ENCODE assay signal across 1 cellular context in the genomic region with DNA sequence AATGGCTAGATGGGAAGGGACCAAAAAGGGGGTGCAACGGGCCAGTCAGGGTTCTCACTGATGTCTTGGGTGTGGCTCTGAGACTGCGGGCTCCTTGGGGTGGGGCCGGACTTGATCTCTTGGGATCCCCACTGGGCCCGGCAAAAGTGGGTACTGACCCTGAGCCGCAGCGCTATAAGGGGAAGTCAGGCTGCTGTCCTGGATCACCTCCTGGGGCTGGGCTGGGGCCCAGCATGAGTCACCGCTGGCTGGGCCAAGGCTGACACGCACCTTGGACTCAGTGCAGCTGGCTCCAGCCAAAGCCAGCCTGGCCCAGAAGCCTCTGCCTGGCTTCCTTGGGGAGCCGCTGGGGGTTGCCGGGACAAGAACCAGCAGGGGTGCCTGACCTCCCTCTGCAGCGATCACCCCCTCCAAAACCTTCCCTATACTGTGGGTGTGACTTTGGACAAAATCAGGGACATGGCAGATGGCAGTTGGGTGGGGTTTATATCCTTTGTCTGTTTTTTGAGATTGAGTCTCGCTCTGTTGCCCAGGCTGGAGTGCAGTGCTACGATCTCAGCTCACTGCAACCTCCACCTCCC.
TF ChIP-seq lines count a peak whose summit lies in the region.

No MANE protein-coding gene starts in this region.

TF ChIP-seq in HepG2, 621 proteins besides CTCF, POLR2A, EP300 and RAD21 (continued from another document and continues in another):
- TF ChIP-seq, protein P1, sequence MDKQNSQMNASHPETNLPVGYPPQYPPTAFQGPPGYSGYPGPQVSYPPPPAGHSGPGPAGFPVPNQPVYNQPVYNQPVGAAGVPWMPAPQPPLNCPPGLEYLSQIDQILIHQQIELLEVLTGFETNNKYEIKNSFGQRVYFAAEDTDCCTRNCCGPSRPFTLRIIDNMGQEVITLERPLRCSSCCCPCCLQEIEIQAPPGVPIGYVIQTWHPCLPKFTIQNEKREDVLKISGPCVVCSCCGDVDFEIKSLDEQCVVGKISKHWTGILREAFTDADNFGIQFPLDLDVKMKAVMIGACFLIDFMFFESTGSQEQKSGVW (CRISPR knock-in tag; IDR thresholded peaks at IDR 0.05; ENCODE audit: borderline replicate concordance), result no peak
- no peak for TF ChIP-seq ZNF670 (CRISPR knock-in tag; IDR thresholded peaks at IDR 0.05; ENCODE audit: borderline replicate concordance)
- TF ChIP-seq ZNF569 (CRISPR knock-in tag; IDR thresholded peaks at IDR 0.05; ENCODE audit: borderline replicate concordance), result no peak; the same call in 1 of the 2 replicates
- no peak for TF ChIP-seq MEF2D (CRISPR knock-in tag; IDR thresholded peaks at IDR 0.05)
- TF ChIP-seq MBD4 (IDR thresholded peaks at IDR 0.05; ENCODE audit: borderline replicate concordance, low read length), result no peak
- TF ChIP-seq ZSCAN29 (CRISPR knock-in tag; conservative IDR thresholded peaks at IDR 0.05), result no peak
- TF ChIP-seq, protein P2, sequence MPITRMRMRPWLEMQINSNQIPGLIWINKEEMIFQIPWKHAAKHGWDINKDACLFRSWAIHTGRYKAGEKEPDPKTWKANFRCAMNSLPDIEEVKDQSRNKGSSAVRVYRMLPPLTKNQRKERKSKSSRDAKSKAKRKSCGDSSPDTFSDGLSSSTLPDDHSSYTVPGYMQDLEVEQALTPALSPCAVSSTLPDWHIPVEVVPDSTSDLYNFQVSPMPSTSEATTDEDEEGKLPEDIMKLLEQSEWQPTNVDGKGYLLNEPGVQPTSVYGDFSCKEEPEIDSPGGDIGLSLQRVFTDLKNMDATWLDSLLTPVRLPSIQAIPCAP (CRISPR knock-in tag; IDR thresholded peaks at IDR 0.05; ENCODE audit: low read depth), result no peak
- no peak for TF ChIP-seq ZNF383 (CRISPR knock-in tag; IDR thresholded peaks at IDR 0.05; ENCODE audit: borderline replicate concordance)
- peak; percentile 50; the same call in 1 of the 2 replicates for TF ChIP-seq GABPB1 (CRISPR knock-in tag; IDR thresholded peaks at IDR 0.05)
- TF ChIP-seq RARA (CRISPR knock-in tag; IDR thresholded peaks at IDR 0.05), result peak; percentile 54
- TF ChIP-seq TOE1 (CRISPR knock-in tag; IDR thresholded peaks at IDR 0.05), result no peak
- peak; percentile 33 for TF ChIP-seq U2AF1 (optimal IDR thresholded peaks at IDR 0.05; ENCODE audit: low read depth, low read length)
- TF ChIP-seq ZNF792 (CRISPR knock-in tag; IDR thresholded peaks at IDR 0.05), result peak; percentile 22; the same call in 1 of the 2 replicates
- no peak for TF ChIP-seq ZNF878 (CRISPR knock-in tag; IDR thresholded peaks at IDR 0.05)
- TF ChIP-seq ZNF652 (CRISPR knock-in tag; IDR thresholded peaks at IDR 0.05; ENCODE audit: borderline replicate concordance, low read depth), result no peak
- no peak for TF ChIP-seq NFE2L1 (CRISPR knock-in tag; IDR thresholded peaks at IDR 0.05; ENCODE audit: borderline replicate concordance)
- 0 out of 2 replicates have a peak, but pooled peaks have one; percentile 26 for TF ChIP-seq ZBTB38 (CRISPR knock-in tag; IDR thresholded peaks at IDR 0.05)
- peak; percentile 61; the same call in 1 of the 2 replicates for TF ChIP-seq MEIS2 (CRISPR knock-in tag; IDR thresholded peaks at IDR 0.05)
- TF ChIP-seq THAP9 (CRISPR knock-in tag; IDR thresholded peaks at IDR 0.05; ENCODE audit: borderline replicate concordance), result peak; percentile 26; the same call in 1 of the 2 replicates
- TF ChIP-seq, protein P3, sequence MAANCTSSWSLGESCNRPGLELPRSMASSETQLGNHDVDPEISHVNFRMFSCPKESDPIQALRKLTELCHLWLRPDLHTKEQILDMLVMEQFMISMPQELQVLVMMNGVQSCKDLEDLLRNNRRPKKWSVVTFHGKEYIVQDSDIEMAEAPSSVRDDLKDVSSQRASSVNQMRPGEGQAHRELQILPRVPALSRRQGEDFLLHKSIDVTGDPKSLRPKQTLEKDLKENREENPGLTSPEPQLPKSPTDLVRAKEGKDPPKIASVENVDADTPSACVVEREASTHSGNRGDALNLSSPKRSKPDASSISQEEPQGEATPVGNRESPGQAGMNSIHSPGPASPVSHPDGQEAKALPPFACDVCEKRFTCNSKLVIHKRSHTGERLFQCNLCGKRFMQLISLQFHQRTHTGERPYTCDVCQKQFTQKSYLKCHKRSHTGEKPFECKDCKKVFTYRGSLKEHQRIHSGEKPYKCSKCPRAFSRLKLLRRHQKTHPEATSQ (CRISPR knock-in tag; IDR thresholded peaks at IDR 0.05; ENCODE audit: borderline replicate concordance), result no peak
- no peak for TF ChIP-seq ZNF230 (CRISPR knock-in tag; IDR thresholded peaks at IDR 0.05)
- peak; percentile 52 for TF ChIP-seq XRCC5 (optimal IDR thresholded peaks at IDR 0.05; ENCODE audit: low read length)
- TF ChIP-seq KLF11 (CRISPR knock-in tag; IDR thresholded peaks at IDR 0.05), result no peak
- peak; percentile 71 for TF ChIP-seq SAP130 (CRISPR knock-in tag; IDR thresholded peaks at IDR 0.05; ENCODE audit: low read depth)
- peak; percentile 61; the same call in 1 of the 2 replicates for TF ChIP-seq NCOA2 (CRISPR knock-in tag; IDR thresholded peaks at IDR 0.05)
- no peak; the same call in 1 of the 2 replicates for TF ChIP-seq ZMYM4 (CRISPR knock-in tag; IDR thresholded peaks at IDR 0.05)
- peak; percentile 57 for TF ChIP-seq TBX2 (CRISPR knock-in tag; IDR thresholded peaks at IDR 0.05; ENCODE audit: borderline replicate concordance)
- peak; percentile 40 for TF ChIP-seq HNRNPK (IDR thresholded peaks at IDR 0.05; ENCODE audit: low read depth, low read length, poor library complexity, severe bottlenecking)
- TF ChIP-seq ZFP91 (CRISPR knock-in tag; IDR thresholded peaks at IDR 0.05; ENCODE audit: borderline replicate concordance), result peak; percentile 71; the same call in 1 of the 2 replicates
- 0 out of 2 replicates have a peak, but pooled peaks have one; percentile 41 for TF ChIP-seq ZNF761 (CRISPR knock-in tag; conservative IDR thresholded peaks at IDR 0.05)
- TF ChIP-seq NBN (conservative IDR thresholded peaks at IDR 0.05), result no peak
- TF ChIP-seq SMARCE1 (IDR thresholded peaks at IDR 0.05; ENCODE audit: borderline replicate concordance), result no peak
- TF ChIP-seq NFE2 (CRISPR knock-in tag; IDR thresholded peaks at IDR 0.05), result no peak
- no peak for TF ChIP-seq CBX1 (IDR thresholded peaks at IDR 0.05; ENCODE audit: low read depth)
- peak; percentile 78 for TF ChIP-seq ZNF350 (CRISPR knock-in tag; IDR thresholded peaks at IDR 0.05; ENCODE audit: borderline replicate concordance, low read depth)
- TF ChIP-seq, protein P4, sequence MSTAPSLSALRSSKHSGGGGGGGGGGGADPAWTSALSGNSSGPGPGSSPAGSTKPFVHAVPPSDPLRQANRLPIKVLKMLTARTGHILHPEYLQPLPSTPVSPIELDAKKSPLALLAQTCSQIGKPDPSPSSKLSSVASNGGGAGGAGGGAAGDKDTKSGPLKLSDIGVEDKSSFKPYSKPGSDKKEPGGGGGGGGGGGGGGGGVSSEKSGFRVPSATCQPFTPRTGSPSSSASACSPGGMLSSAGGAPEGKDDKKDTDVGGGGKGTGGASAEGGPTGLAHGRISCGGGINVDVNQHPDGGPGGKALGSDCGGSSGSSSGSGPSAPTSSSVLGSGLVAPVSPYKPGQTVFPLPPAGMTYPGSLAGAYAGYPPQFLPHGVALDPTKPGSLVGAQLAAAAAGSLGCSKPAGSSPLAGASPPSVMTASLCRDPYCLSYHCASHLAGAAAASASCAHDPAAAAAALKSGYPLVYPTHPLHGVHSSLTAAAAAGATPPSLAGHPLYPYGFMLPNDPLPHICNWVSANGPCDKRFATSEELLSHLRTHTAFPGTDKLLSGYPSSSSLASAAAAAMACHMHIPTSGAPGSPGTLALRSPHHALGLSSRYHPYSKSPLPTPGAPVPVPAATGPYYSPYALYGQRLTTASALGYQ (CRISPR knock-in tag; IDR thresholded peaks at IDR 0.05), result peak; percentile 56; the same call in 1 of the 2 replicates
- no peak for TF ChIP-seq RCOR2 (CRISPR knock-in tag; IDR thresholded peaks at IDR 0.05)
- TF ChIP-seq SRY (CRISPR knock-in tag; IDR thresholded peaks at IDR 0.05), result 0 out of 2 replicates have a peak, but pooled peaks have one; percentile 60
- TF ChIP-seq THYN1 (CRISPR knock-in tag; IDR thresholded peaks at IDR 0.05; ENCODE audit: borderline replicate concordance, low read depth), result no peak
- TF ChIP-seq HDAC1 (CRISPR knock-in tag; IDR thresholded peaks at IDR 0.05), result peak; percentile 75
- no peak for TF ChIP-seq E2F5 (CRISPR knock-in tag; conservative IDR thresholded peaks at IDR 0.05)
- TF ChIP-seq ZNF501 (CRISPR knock-in tag; IDR thresholded peaks at IDR 0.05), result peak; percentile 69; the same call in 1 of the 2 replicates
- 0 out of 2 replicates have a peak, but pooled peaks have one; percentile 58 for TF ChIP-seq ZNF446 (CRISPR knock-in tag; IDR thresholded peaks at IDR 0.05)
- 0 out of 2 replicates have a peak, but pooled peaks have one; percentile 62 for TF ChIP-seq ZNF335 (CRISPR knock-in tag; IDR thresholded peaks at IDR 0.05)
- TF ChIP-seq ZNF382 (CRISPR knock-in tag; IDR thresholded peaks at IDR 0.05; ENCODE audit: borderline replicate concordance), result no peak
- no peak for TF ChIP-seq ZNF263 (CRISPR knock-in tag; IDR thresholded peaks at IDR 0.05)
- TF ChIP-seq PCBP2 (optimal IDR thresholded peaks at IDR 0.05; ENCODE audit: low read depth, low read length, poor library complexity, severe bottlenecking), result no peak
- no peak for TF ChIP-seq RORA (CRISPR knock-in tag; IDR thresholded peaks at IDR 0.05)
- TF ChIP-seq ZBTB20 (CRISPR knock-in tag; IDR thresholded peaks at IDR 0.05; ENCODE audit: borderline replicate concordance, low read depth), result peak; percentile 69; the same call in 1 of the 2 replicates
- no peak for TF ChIP-seq ZNF317 (CRISPR knock-in tag; IDR thresholded peaks at IDR 0.05)
- no peak for TF ChIP-seq SIX1 (CRISPR knock-in tag; IDR thresholded peaks at IDR 0.05; ENCODE audit: borderline replicate concordance)
- TF ChIP-seq HBP1 (CRISPR knock-in tag; IDR thresholded peaks at IDR 0.05; ENCODE audit: low read depth), result no peak
- no peak for TF ChIP-seq SYNCRIP (IDR thresholded peaks at IDR 0.05; ENCODE audit: insufficient read depth, low read depth, low read length)
- no peak for TF ChIP-seq TAF1 (CRISPR knock-in tag; IDR thresholded peaks at IDR 0.05)
- no peak for TF ChIP-seq ZNF207 (IDR thresholded peaks at IDR 0.05; ENCODE audit: borderline replicate concordance)
- TF ChIP-seq DMAP1 (CRISPR knock-in tag; IDR thresholded peaks at IDR 0.05), result peak; percentile 34; the same call in 1 of the 2 replicates
- no peak for TF ChIP-seq RFX3 (CRISPR knock-in tag; IDR thresholded peaks at IDR 0.05)
- TF ChIP-seq ZBTB1 (CRISPR knock-in tag; IDR thresholded peaks at IDR 0.05; ENCODE audit: borderline replicate concordance), result no peak
- TF ChIP-seq PRPF4 (IDR thresholded peaks at IDR 0.05; ENCODE audit: low read depth, low read length, poor library complexity, severe bottlenecking), result no peak
- TF ChIP-seq ZNF251 (CRISPR knock-in tag; IDR thresholded peaks at IDR 0.05), result no peak
- TF ChIP-seq, protein P5, sequence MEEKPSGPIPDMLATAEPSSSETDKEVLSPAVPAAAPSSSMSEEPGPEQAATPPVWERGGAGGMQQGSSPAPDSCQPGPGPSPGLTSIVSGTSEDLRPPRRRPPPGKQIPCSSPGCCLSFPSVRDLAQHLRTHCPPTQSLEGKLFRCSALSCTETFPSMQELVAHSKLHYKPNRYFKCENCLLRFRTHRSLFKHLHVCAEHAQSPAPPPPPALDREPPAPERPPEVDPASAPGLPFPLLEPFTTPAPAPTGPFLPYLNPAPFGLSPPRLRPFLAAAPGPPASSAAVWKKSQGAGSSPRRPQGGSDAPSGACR (CRISPR knock-in tag; IDR thresholded peaks at IDR 0.05), result no peak
- TF ChIP-seq NONO (IDR thresholded peaks at IDR 0.05), result no peak
- no peak for TF ChIP-seq NONO (CRISPR knock-in tag; conservative IDR thresholded peaks at IDR 0.05)
